8 cellular contexts compared by ENCODE assay signal in the genomic region with DNA sequence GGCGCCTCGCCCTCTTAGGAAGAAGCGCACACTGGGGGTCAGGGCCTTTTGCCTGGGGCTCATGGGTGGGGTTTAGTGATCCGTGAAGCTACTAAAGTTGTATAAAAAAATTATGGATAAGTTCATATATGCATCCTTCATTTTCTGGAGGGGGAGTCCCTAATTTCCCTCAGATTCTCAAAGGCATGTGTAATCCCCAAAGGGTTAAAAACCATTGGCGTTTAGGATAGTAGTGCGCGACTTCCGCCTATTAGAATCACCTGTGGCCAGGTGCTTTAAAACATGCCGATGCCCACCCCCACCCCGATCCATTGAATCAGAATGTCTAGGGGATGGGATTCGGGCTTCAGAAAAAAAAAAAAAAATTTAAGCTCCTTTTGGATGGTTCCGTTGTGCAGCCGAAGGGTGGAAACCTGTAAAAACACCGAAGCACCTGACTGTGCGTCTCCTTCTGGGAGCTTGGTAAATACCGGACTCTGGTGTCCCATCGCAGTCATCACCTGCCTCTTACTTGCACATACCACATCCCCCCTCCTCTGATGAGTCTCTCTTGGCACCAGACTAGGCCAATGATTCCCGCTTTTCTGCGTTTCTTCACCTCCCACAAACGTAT. TPM values are rescaled to one million over a fixed set of nuclear protein-coding genes. Genes with fewer than 3 reads are reported as not detected.
DNase-seq lines count a peak whose midpoint lies in the region; ATAC-seq and TF ChIP-seq lines count a peak whose summit lies in the region.

No MANE protein-coding gene starts in this region.

- H3K4me3 ChIP-seq in GM06990 (replicated peaks; ENCODE audit: low read depth, low read length), result peak overlapping the region; percentile 71
- peak overlapping the region; percentile 69 for H3K4me3 ChIP-seq in LNCaP clone FGC (ENCODE audit: low read depth, low read length)
- H3K4me3 ChIP-seq in dorsolateral prefrontal cortex, result peak overlapping the region; percentile 66 to 98 (median 89)
- H3K4me3 ChIP-seq in muscle layer of duodenum (ENCODE audit: low read depth in 1 of 2, low read length in 2 of 2), result peak overlapping the region; percentile 78 to 91

- H3K27me3 ChIP-seq in GM06990 (replicated peaks; ENCODE audit: control insufficient read depth, insufficient read depth, low read length), result no peaks in the 10 kb centered on the region
- no peaks in the 10 kb centered on the region for H3K27me3 ChIP-seq in dorsolateral prefrontal cortex
- no peaks in the 10 kb centered on the region for H3K27me3 ChIP-seq in muscle layer of duodenum (ENCODE audit: low read depth, low read length)

- DNase-seq in GM06990 (ENCODE audit: extremely low read depth, insufficient read length) (no peak), LNCaP clone FGC (ENCODE audit: low read depth) (no peak), dorsolateral prefrontal cortex (peak in 1 of 10 donors; percentile 22), GM13976 (ENCODE audit: low spot score) (no peak), SIG-M5 treated with dmso at 0.1 percent for 504 hours (lab: John Stamatoyannopoulos, UW; ENCODE audit: unreplicated experiment) (no peak)
- DNase-seq in stimulated activated CD4-positive, alpha-beta T cell treated with anti-CD3 and anti-CD28 coated beads, Interleukin-12 subunit alpha, Interleukin-12 subunit beta, amount 100 ng/mL, for 4 hours, result no peak

- H3K4me1 ChIP-seq in muscle layer of duodenum (ENCODE audit: control insufficient read depth in 1 of 2, insufficient read depth in 2 of 2, low read length in 2 of 2), result peaks cover 3 to 4% of the 10 kb centered on the region in 2 donors

- in situ Hi-C loops in GM13976 (cut with MboI; ENCODE audit: low sequenced_read_pairs, unreplicated experiment), result loop anchor here (25.0 kb wide), 1 partner anchor 334 kb away; no protein-coding TSS in a partner anchor

- no peaks in the 10 kb centered on the region for H3K9me3 ChIP-seq in muscle layer of duodenum (ENCODE audit: control insufficient read depth in 1 of 2, low read length in 2 of 2)

- intact Hi-C loops in dorsolateral prefrontal cortex (cut with DNase I), result loop anchor here (2.0 to 10.0 kb wide), 4 partner anchors 87 to 233 kb away; a partner anchor contains a TSS

- ATAC-seq in HG03442 (IDR thresholded peaks at IDR 0.05; ENCODE audit: unreplicated experiment), result no peak

- H3K36me3 ChIP-seq in GM06990 (ENCODE audit: control insufficient read depth, insufficient read depth, low read length), result no peaks in the 10 kb centered on the region
- no peaks in the 10 kb centered on the region for H3K36me3 ChIP-seq in muscle layer of duodenum (ENCODE audit: control insufficient read depth in 1 of 2, insufficient read depth in 2 of 2, low read length in 2 of 2)

- no peak for TF ChIP-seq CTCF in GM06990 (IDR thresholded peaks at IDR 0.05; ENCODE audit: insufficient read depth, low read length, poor library complexity, severe bottlenecking)
- TF ChIP-seq CTCF in LNCaP clone FGC (IDR thresholded peaks at IDR 0.05; ENCODE audit: control insufficient read depth, extremely low read depth, insufficient read depth), result no peak
- TF ChIP-seq CTCF in dorsolateral prefrontal cortex (IDR thresholded peaks at IDR 0.05 in 54 of 56, conservative IDR thresholded peaks at IDR 0.05 in 2 of 56; ENCODE audit: low read depth in 1 of 56, partially characterized antibody in 56 of 56), result no peak
- no peak for TF ChIP-seq CTCF in GM13976 (IDR thresholded peaks at IDR 0.05; ENCODE audit: borderline replicate concordance, control extremely low read depth, extremely low read depth, insufficient read depth, missing control alignments)

- H3K27ac ChIP-seq in dorsolateral prefrontal cortex, result peak overlapping the region; percentile 53 to 97 (median 90)
- H3K27ac ChIP-seq in muscle layer of duodenum (ENCODE audit: low read length), result peak overlapping the region; percentile 67

RNA-seq across cellular contexts. Expression of a gene that starts 0.6 kb away (rescaled TPM):
- total RNA-seq in dorsolateral prefrontal cortex, result 10 to 100 TPM; 12.8 to 48.9 (median 28.4) TPM
